Comparison of ENCODE assay signal across 8 cellular contexts in the genomic region with DNA sequence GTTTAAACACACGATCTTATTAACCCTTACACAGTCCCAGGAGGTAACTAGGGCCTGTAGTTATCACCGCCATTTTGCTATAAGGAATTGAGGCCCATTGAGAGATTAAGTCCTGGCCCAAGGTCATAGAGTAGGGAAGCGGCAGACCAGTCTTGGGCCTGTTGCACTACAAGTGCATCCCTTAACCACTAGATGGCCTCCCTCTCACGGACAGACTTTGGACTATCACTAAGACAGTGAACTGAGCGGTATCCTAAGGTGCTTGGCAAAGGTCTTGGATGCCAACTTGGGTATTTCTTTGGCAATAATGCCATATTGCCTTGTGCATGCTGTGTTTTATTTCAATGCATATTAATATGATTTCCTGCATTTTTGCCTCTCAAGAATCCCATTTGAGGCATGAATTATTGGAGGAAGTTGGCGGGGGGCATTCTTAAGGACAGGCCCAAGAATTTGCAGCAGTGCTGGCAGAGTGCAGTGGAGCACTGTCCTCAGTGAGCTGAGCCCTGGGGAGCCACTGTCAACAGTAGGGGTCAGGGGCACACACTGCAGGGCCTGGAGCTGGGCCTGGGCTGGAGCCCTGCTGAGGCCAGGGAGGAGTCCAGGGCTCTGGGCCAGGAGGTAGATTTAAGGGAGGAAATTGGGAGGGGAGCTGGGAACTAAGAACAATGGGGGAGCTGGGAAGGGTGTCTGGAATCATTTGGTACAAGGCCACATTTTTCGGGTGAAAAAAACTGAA.
DNase-seq lines count a peak whose midpoint lies in the region; ATAC-seq and TF ChIP-seq lines count a peak whose summit lies in the region.

No MANE protein-coding gene starts in this region.

- H3K9me3 ChIP-seq in heart right ventricle: peaks cover 0 to 3% (median 0%) of the 10 kb centered on the region in 11 donors

- H3K27ac ChIP-seq in heart right ventricle: no peak overlapping the region

- peaks cover 0 to 13% (median 0%) of the 10 kb centered on the region in 9 donors for H3K4me1 ChIP-seq in heart right ventricle

- intact Hi-C loops in heart right ventricle (cut with DNase I): no loop called here
- intact Hi-C loops in Right ventricle myocardium inferior (cut with DNase I): no loop called here

- ATAC-seq in heart right ventricle: peak in 5 of 8 donors; percentile 42 to 66 (median 64)
- ATAC-seq in Right ventricle myocardium inferior: no peak
- ATAC-seq in HG03378 (IDR thresholded peaks at IDR 0.05; ENCODE audit: unreplicated experiment): peak; percentile 82
- peak; percentile 97 for ATAC-seq in SK-N-SH treated with all-trans-retinoic acid at 6 μM for 48 hours
- ATAC-seq in stimulated activated naive CD8-positive, alpha-beta T cell treated with anti-CD3 and anti-CD28 coated beads, Interleukin-15, Interleukin-2, amounts not matched to agents 100 U/mL and 50 U/mL, for 24 hours: peak; percentile 47
- ATAC-seq in HG03095 (IDR thresholded peaks at IDR 0.05; ENCODE audit: unreplicated experiment): no peak
- ATAC-seq in GM21423 (IDR thresholded peaks at IDR 0.05; ENCODE audit: unreplicated experiment): no peak

- TF ChIP-seq CTCF in heart right ventricle (IDR thresholded peaks at IDR 0.05): peak in 7 of 9 donors; percentile 21 to 53 (median 27)

- H3K27me3 ChIP-seq in heart right ventricle: no peaks in the 10 kb centered on the region

- WGBS in heart right ventricle, 2 donors: 77 to 78% methylated on average over 7 of the region's 7 CpGs

- H3K36me3 ChIP-seq in heart right ventricle: no peaks in the 10 kb centered on the region

- DNase-seq in heart right ventricle (no peak), Right ventricle myocardium inferior (ENCODE audit: missing footprints) (no peak), fibroblast of the conjunctiva (ENCODE audit: low read depth) (peak; percentile 37)
- DNase-seq in stimulated activated naive CD8-positive, alpha-beta T cell treated with anti-CD3 and anti-CD28 coated beads, Interleukin-15, Interleukin-2, amounts not matched to agents 100 U/mL and 50 U/mL, for 24 hours: no peak

- no peak overlapping the region for H3K4me3 ChIP-seq in heart right ventricle

TF ChIP-seq in SK-N-SH treated with all-trans-retinoic acid at 6 μM for 48 hours, 23 proteins besides CTCF, POLR2A, EP300 and RAD21:
- TF ChIP-seq OSR1 (CRISPR knock-in tag; IDR thresholded peaks at IDR 0.05): no peak
- no peak for TF ChIP-seq ZFP30 (CRISPR knock-in tag; IDR thresholded peaks at IDR 0.05)
- TF ChIP-seq ISL1 (CRISPR knock-in tag; IDR thresholded peaks at IDR 0.05): no peak
- TF ChIP-seq, protein P1, sequence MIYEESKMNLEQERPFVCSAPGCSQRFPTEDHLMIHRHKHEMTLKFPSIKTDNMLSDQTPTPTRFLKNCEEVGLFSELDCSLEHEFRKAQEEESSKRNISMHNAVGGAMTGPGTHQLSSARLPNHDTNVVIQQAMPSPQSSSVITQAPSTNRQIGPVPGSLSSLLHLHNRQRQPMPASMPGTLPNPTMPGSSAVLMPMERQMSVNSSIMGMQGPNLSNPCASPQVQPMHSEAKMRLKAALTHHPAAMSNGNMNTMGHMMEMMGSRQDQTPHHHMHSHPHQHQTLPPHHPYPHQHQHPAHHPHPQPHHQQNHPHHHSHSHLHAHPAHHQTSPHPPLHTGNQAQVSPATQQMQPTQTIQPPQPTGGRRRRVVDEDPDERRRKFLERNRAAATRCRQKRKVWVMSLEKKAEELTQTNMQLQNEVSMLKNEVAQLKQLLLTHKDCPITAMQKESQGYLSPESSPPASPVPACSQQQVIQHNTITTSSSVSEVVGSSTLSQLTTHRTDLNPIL (CRISPR knock-in tag; IDR thresholded peaks at IDR 0.05; ENCODE audit: low read depth): no peak
- TF ChIP-seq ZFP3 (CRISPR knock-in tag; IDR thresholded peaks at IDR 0.05): no peak
- TF ChIP-seq SNAI2 (CRISPR knock-in tag; IDR thresholded peaks at IDR 0.05): no peak
- no peak for TF ChIP-seq TCF4 (CRISPR knock-in tag; IDR thresholded peaks at IDR 0.05; ENCODE audit: borderline replicate concordance)
- TF ChIP-seq, protein P2, sequence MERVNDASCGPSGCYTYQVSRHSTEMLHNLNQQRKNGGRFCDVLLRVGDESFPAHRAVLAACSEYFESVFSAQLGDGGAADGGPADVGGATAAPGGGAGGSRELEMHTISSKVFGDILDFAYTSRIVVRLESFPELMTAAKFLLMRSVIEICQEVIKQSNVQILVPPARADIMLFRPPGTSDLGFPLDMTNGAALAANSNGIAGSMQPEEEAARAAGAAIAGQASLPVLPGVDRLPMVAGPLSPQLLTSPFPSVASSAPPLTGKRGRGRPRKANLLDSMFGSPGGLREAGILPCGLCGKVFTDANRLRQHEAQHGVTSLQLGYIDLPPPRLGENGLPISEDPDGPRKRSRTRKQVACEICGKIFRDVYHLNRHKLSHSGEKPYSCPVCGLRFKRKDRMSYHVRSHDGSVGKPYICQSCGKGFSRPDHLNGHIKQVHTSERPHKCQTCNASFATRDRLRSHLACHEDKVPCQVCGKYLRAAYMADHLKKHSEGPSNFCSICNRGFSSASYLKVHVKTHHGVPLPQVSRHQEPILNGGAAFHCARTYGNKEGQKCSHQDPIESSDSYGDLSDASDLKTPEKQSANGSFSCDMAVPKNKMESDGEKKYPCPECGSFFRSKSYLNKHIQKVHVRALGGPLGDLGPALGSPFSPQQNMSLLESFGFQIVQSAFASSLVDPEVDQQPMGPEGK (CRISPR knock-in tag; IDR thresholded peaks at IDR 0.05; ENCODE audit: borderline replicate concordance): no peak
- no peak for TF ChIP-seq CSDC2 (CRISPR knock-in tag; IDR thresholded peaks at IDR 0.05)
- no peak for TF ChIP-seq ZNF70 (CRISPR knock-in tag; IDR thresholded peaks at IDR 0.05)
- TF ChIP-seq ZNF8 (CRISPR knock-in tag; IDR thresholded peaks at IDR 0.05): no peak
- TF ChIP-seq PPARA (CRISPR knock-in tag; IDR thresholded peaks at IDR 0.05; ENCODE audit: borderline replicate concordance): no peak
- TF ChIP-seq ZNF565 (CRISPR knock-in tag; conservative IDR thresholded peaks at IDR 0.05; ENCODE audit: low read depth): no peak
TF ChIP-seq in SK-N-SH treated with all-trans-retinoic acid at 6 μM for 48 hours: peak in this region for 0.

Comparison
In these comparisons a context has a peak if more than half of its experiments do, and no peak if none do; other contexts are left out.
1. ATAC-seq: peak in heart right ventricle (5 of 8), HG03378 (single experiment), SK-N-SH treated with all-trans-retinoic acid at 6 μM for 48 hours (single experiment) and stimulated activated naive CD8-positive, alpha-beta T cell treated with anti-CD3 and anti-CD28 coated beads, Interleukin-15, Interleukin-2, amounts not matched to agents 100 U/mL and 50 U/mL, for 24 hours (single experiment); none in Right ventricle myocardium inferior (single experiment), HG03095 (single experiment) and GM21423 (single experiment).